In the genomic region with DNA sequence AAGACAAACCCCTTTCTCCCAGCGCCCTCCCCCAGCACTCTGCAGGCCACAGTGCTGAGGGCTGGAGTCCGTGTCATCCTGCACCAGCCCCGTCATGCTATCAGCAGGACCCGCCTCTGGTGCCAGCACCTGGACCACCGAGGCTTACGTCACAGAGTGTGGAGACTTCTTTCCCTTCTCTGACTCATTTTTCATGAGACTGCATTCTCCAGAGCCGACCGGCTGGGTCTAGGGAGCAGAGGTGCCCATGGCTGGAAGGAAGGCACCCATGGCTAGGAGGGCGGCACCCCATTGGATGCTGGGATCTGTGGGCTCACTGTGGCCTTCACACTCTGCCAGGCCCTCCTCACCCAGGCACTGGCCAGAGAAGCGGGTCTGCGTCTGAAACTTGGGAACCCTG, we compare ENCODE assay signal across 1 cellular context.
TF ChIP-seq lines count a peak whose summit lies in the region.

No MANE protein-coding gene starts in this region.

TF ChIP-seq in H1, 55 proteins besides CTCF, POLR2A, EP300 and RAD21:
- TF ChIP-seq SIN3A (conservative IDR thresholded peaks at IDR 0.05 in 1 of 2, IDR thresholded peaks at IDR 0.05 in 1 of 2; ENCODE audit: low read depth in 1 of 2, low read length in 2 of 2) (no peak), MAFK (IDR thresholded peaks at IDR 0.05; ENCODE audit: low read depth, low read length) (no peak), FOSL1 (IDR thresholded peaks at IDR 0.05; ENCODE audit: insufficient read depth, low read depth, low read length) (no peak), CTBP2 (IDR thresholded peaks at IDR 0.05; ENCODE audit: borderline replicate concordance, insufficient read depth, insufficient read length, low read length) (no peak), SAP30 (IDR thresholded peaks at IDR 0.05; ENCODE audit: insufficient read depth, insufficient replicate concordance, low read length) (no peak), E2F6 (IDR thresholded peaks at IDR 0.05) (no peak), ASH2L (IDR thresholded peaks at IDR 0.05; ENCODE audit: low read length) (no peak), RFX5 (IDR thresholded peaks at IDR 0.05; ENCODE audit: borderline replicate concordance, low read depth, low read length) (no peak), ATF3 (IDR thresholded peaks at IDR 0.05; ENCODE audit: insufficient read depth, low read depth, low read length) (no peak), KDM4A (IDR thresholded peaks at IDR 0.05; ENCODE audit: low read depth, low read length, severe bottlenecking) (no peak), USF2 (IDR thresholded peaks at IDR 0.05; ENCODE audit: low read length) (no peak), SRF (IDR thresholded peaks at IDR 0.05; ENCODE audit: low read depth, low read length) (no peak)
TF ChIP-seq in H1: peak in this region for 0.
